10 cellular contexts compared by ENCODE assay signal in genomic region chr3:111851511-111851954, GRCh38. TPM values are rescaled to one million over a fixed set of nuclear protein-coding genes. Genes with fewer than 3 reads are reported as not detected.
A peak's percentile ranks its signal among the peaks of the same experiment; 100 is the strongest.
DNase-seq lines count a peak whose midpoint lies in the region; ATAC-seq, FAIRE-seq and TF ChIP-seq lines count a peak whose summit lies in the region.
"Had no signal": no experiment of that assay in that cellular context is flagged by ENCODE, and none has a peak within 500 bp of the region (broad histone marks: within the 10 kb centered on the region; RNA-seq: fewer than 3 reads in every experiment).

No MANE protein-coding gene starts in this region.

- POLR2A ChIA-PET in HepG2 (lab: Yijun Ruan, JAX): no interaction called here

- no peak overlapping the region for H2AFZ ChIP-seq in HepG2 (ENCODE audit: low read length)
- H2AFZ ChIP-seq: neural progenitor cell had no signal

- no peaks in the 10 kb centered on the region for H3K4me1 ChIP-seq in right lobe of liver
- no peaks in the 10 kb centered on the region for H3K4me1 ChIP-seq in HepG2 (ENCODE audit: insufficient read depth, low read length)
- no peaks in the 10 kb centered on the region for H3K4me1 ChIP-seq in uterus
- H3K4me1 ChIP-seq: neural progenitor cell had no signal

- no peaks in the 10 kb centered on the region for H3K27me3 ChIP-seq in right lobe of liver
- no peaks in the 10 kb centered on the region for H3K27me3 ChIP-seq in HepG2 (ENCODE audit: control insufficient read depth in 1 of 2, insufficient read depth in 2 of 2, low read length in 2 of 2)
- no peaks in the 10 kb centered on the region for H3K27me3 ChIP-seq in bronchial epithelial cell (ENCODE audit: control insufficient read depth, insufficient read depth, low read length)
- no peaks in the 10 kb centered on the region for H3K27me3 ChIP-seq in uterus

- no TSS peak for BruUV-seq in HepG2 (replicated peaks; lab: Mats Ljungman, UMichigan)

- FAIRE-seq in HepG2 (lab: Jason Lieb, UNC) (no peak), bronchial epithelial cell (lab: Jason Lieb, UNC) (no peak)

- intact Hi-C loops in right lobe of liver (cut with DNase I): no loop called here
- intact Hi-C loops in HepG2 (cut with micrococcal nuclease; ENCODE audit: unreplicated experiment): no loop called here
- intact Hi-C loops in uterus (cut with DNase I; ENCODE audit: low total_unique reads): loop anchor here (10.0 kb wide), 1 partner anchor 137 kb away; no protein-coding TSS in a partner anchor

- DNase-seq in right lobe of liver (no peak), HepG2 (ENCODE audit: low spot score) (no peak), bronchial epithelial cell (ENCODE audit: low read depth) (peak; percentile 61), islet precursor cell (peak; percentile 60), uterus (peak; percentile 39 to 63), AML-193 (lab: John Stamatoyannopoulos, UW) (no peak), OCI-M2 (lab: John Stamatoyannopoulos, UW; ENCODE audit: unreplicated experiment) (no peak)
- DNase-seq: NCI-H345 had no signal

- TF ChIP-seq CTCF in right lobe of liver (IDR thresholded peaks at IDR 0.05) (no peak), HepG2 (CRISPR knock-in tag; IDR thresholded peaks at IDR 0.05) (no peak), bronchial epithelial cell (IDR thresholded peaks at IDR 0.05; ENCODE audit: insufficient read depth, low read length, severe bottlenecking) (no peak), uterus (IDR thresholded peaks at IDR 0.05) (no peak)

- no peak for TF ChIP-seq RAD21 in HepG2 (CRISPR knock-in tag; IDR thresholded peaks at IDR 0.05)

- H3K4me3 ChIP-seq in right lobe of liver: no peak overlapping the region
- no peak overlapping the region for H3K4me3 ChIP-seq in HepG2 (replicated peaks in 1 of 3; ENCODE audit: insufficient read depth in 1 of 3, low read depth in 2 of 3, low read length in 3 of 3)
- no peak overlapping the region for H3K4me3 ChIP-seq in bronchial epithelial cell (ENCODE audit: low read depth, low read length)
- H3K4me3 ChIP-seq in uterus: no peak overlapping the region
- H3K4me3 ChIP-seq: neural progenitor cell had no signal

- TF ChIP-seq POLR2A in right lobe of liver (IDR thresholded peaks at IDR 0.05) (no peak), HepG2 (IDR thresholded peaks at IDR 0.05; ENCODE audit: insufficient read depth in 1 of 2, low read depth in 2 of 2, low read length in 2 of 2) (no peak), uterus (IDR thresholded peaks at IDR 0.05) (no peak)

- no peaks in the 10 kb centered on the region for H3K79me2 ChIP-seq in HepG2 (ENCODE audit: insufficient read depth, low read length)

- no peaks in the 10 kb centered on the region for H4K20me1 ChIP-seq in HepG2 (ENCODE audit: insufficient read depth, low read length)

- CTCF ChIA-PET in HepG2 (lab: Yijun Ruan, JAX; ENCODE audit: low intra/inter-chr PET ratio, low total read pairs): no interaction called here

- H3K9me3 ChIP-seq in right lobe of liver (no peaks in the 10 kb centered on the region), HepG2 (ENCODE audit: low read length) (no peaks in the 10 kb centered on the region), uterus (no peaks in the 10 kb centered on the region)

- H3K36me3 ChIP-seq in right lobe of liver (no peaks in the 10 kb centered on the region), HepG2 (replicated peaks in 1 of 2; ENCODE audit: control insufficient read depth in 1 of 2, insufficient read depth in 2 of 2, low read length in 2 of 2) (peaks cover 4 to 6% of the 10 kb centered on the region in 2 experiments; a peak in 3 of 5 replicates), bronchial epithelial cell (ENCODE audit: control insufficient read depth, insufficient read depth, low read length) (peaks cover 12% of the 10 kb centered on the region), uterus (no peaks in the 10 kb centered on the region)
- H3K36me3 ChIP-seq: neural progenitor cell had no signal

- H3K27ac ChIP-seq in right lobe of liver (peak overlapping the region in 2 of 3 donors; percentile 19 to 20), HepG2 (ENCODE audit: extremely low read length, insufficient read depth, low read length) (no peak overlapping the region), uterus (peak overlapping the region; percentile 33 to 76)
- H3K27ac ChIP-seq: neural progenitor cell had no signal

- ATAC-seq in right lobe of liver: peak in 3 of 4 donors; percentile 47 to 62 (median 49)
- no peak for ATAC-seq in HepG2
- no peak for ATAC-seq in GM18498 (IDR thresholded peaks at IDR 0.05; ENCODE audit: unreplicated experiment)

- H3K9ac ChIP-seq in HepG2 (ENCODE audit: insufficient read depth, low read depth, low read length): no peak overlapping the region
- H3K9ac ChIP-seq: neural progenitor cell had no signal

- in situ Hi-C loops in HepG2 (cut with HindIII; ENCODE audit: extremely low pct_ligation_motif_present, low pct_unique_long_range_greater_than_20kb): no loop called here

- TF ChIP-seq EP300 in HepG2 (IDR thresholded peaks at IDR 0.05; ENCODE audit: low read depth in 2 of 2, low read length in 2 of 2): no peak
- TF ChIP-seq EP300 in HepG2 (CRISPR knock-in tag; IDR thresholded peaks at IDR 0.05; ENCODE audit: borderline replicate concordance): no peak

- no peak overlapping the region for H3K4me2 ChIP-seq in HepG2 (ENCODE audit: low read depth, low read length)
- H3K4me2 ChIP-seq: neural progenitor cell had no signal

- 63% methylated on average over 8 of the region's 8 CpGs for WGBS in right lobe of liver (ENCODE audit: insufficient coverage, low coverage, low lambda C conversion rate, missing lambda C conversion rate)
- 82% methylated on average over 8 of the region's 8 CpGs for WGBS in HepG2 (ENCODE audit: low lambda C conversion rate)

TF ChIP-seq in HepG2, 621 proteins besides CTCF, POLR2A, EP300 and RAD21:
- TF ChIP-seq E2F5 (CRISPR knock-in tag; conservative IDR thresholded peaks at IDR 0.05): no peak
TF ChIP-seq in HepG2: peak in this region for 0.

RNA-seq across cellular contexts. Expression of gene PHLDB2, which starts 7.5 kb away (rescaled TPM):
- total RNA-seq in right lobe of liver (10 to 100 TPM; 21.9 to 40.6 (median 31.2) TPM), HepG2 (2016; rRNA removed; fragmentation: Illumina TruSeq; extraction: Trizol) (21.5 and 23.6 TPM in 2 replicates), bronchial epithelial cell (44.2 and 45.5 TPM in 2 replicates), uterus (100 to 1,000 TPM in 1 of 4 donors, 10 to 100 TPM in 3; 56.9 to 108 (median 68.7) TPM)
- 6.9 and 8.0 TPM in 2 replicates for total RNA-seq in HepG2 (2016; cell fraction: cytosol; rRNA removed; fragmentation: Illumina TruSeq; extraction: Trizol; ENCODE audit: low read depth)
- total RNA-seq in HepG2 (2016; cell fraction: insoluble cytoplasmic fraction; rRNA removed; fragmentation: Illumina TruSeq; extraction: Trizol): 21.0 and 22.1 TPM in 2 replicates
- 7.5 and 8.6 TPM in 2 replicates for total RNA-seq in HepG2 (2016; cell fraction: membrane; rRNA removed; fragmentation: Illumina TruSeq; extraction: Trizol)
- total RNA-seq in HepG2 (2016; cell fraction: nucleus; rRNA removed; fragmentation: Illumina TruSeq; extraction: Trizol): 47.1 and 49.2 TPM in 2 replicates
- polyA plus RNA-seq in HepG2 (2011; rRNA removed): 8.4 and 8.7 TPM in 2 replicates
- 4.0 and 4.6 TPM in 2 replicates for polyA plus RNA-seq in HepG2 (2011; cell fraction: cytosol; rRNA removed)
- polyA plus RNA-seq in HepG2 (2011; cell fraction: nucleus; rRNA removed): 16.3 and 16.8 TPM in 2 replicates
- 8.4 and 12.0 TPM in 2 replicates for polyA plus RNA-seq in HepG2 (2012)
- 0.75 and 0.92 TPM in 2 replicates for polyA plus RNA-seq in HepG2 (2016; cell fraction: cytosol; fragmentation: Illumina TruSeq; extraction: Trizol; ENCODE audit: low read depth)
- 17.4 and 18.0 TPM in 2 replicates for polyA plus RNA-seq in HepG2 (2016; cell fraction: insoluble cytoplasmic fraction; fragmentation: Illumina TruSeq; extraction: Trizol; ENCODE audit: low read depth)
- polyA plus RNA-seq in HepG2 (2016; cell fraction: membrane; fragmentation: Illumina TruSeq; extraction: Trizol; ENCODE audit: low read depth): 2.9 and 3.1 TPM in 2 replicates
- 34.5 and 36.8 TPM in 2 replicates for polyA plus RNA-seq in HepG2 (2016; cell fraction: nucleus; fragmentation: Illumina TruSeq; extraction: Trizol; ENCODE audit: insufficient read depth, low read depth)
- 27.7 and 69.1 TPM in 2 replicates for polyA minus RNA-seq in HepG2 (2011; rRNA and poly(A)+ RNA removed; ENCODE audit: low replicate concordance)
- 12.6 and 13.0 TPM in 2 replicates for polyA minus RNA-seq in HepG2 (2011; cell fraction: cytosol; rRNA and poly(A)+ RNA removed)
- 99.5 and 104 TPM in 2 replicates for polyA minus RNA-seq in HepG2 (2011; cell fraction: nucleus; rRNA and poly(A)+ RNA removed)

Comparison
In these comparisons a context has a peak if more than half of its experiments do, and no peak if none do; other contexts are left out.
1. ATAC-seq: peak in right lobe of liver (3 of 4); none in HepG2 (single experiment) and GM18498 (single experiment).
2. DNase-seq: peak in bronchial epithelial cell (single experiment), islet precursor cell (single experiment) and uterus (2 of 2); none in right lobe of liver (0 of 3), HepG2 (single experiment), AML-193 (0 of 2) and OCI-M2 (single experiment).